In the genomic region with DNA sequence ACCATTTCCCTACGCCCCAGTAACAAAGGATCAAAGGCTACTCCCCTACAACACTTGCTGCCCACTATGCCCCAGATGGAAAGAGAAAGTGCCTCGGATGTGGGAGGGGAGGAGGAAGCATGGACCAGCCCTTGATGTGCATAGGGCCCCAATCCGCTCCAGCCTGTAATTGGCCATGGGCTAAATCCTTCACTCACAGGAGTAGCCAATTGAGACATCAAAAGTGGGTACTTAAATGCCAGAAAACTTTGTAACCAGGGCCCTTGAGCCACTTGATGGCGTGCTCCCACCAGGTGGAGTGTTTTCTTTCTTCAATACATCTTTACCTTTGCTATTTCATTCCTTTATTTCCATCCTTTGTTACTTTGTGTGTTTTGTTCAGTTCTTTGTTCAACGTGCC, we compare ENCODE assay signal across 1 cellular context.
TF ChIP-seq lines count a peak whose summit lies in the region.

No MANE protein-coding gene starts in this region.

TF ChIP-seq in HCT116, 20 proteins besides CTCF, POLR2A, EP300 and RAD21 (continued from another document):
- TF ChIP-seq, protein P1, sequence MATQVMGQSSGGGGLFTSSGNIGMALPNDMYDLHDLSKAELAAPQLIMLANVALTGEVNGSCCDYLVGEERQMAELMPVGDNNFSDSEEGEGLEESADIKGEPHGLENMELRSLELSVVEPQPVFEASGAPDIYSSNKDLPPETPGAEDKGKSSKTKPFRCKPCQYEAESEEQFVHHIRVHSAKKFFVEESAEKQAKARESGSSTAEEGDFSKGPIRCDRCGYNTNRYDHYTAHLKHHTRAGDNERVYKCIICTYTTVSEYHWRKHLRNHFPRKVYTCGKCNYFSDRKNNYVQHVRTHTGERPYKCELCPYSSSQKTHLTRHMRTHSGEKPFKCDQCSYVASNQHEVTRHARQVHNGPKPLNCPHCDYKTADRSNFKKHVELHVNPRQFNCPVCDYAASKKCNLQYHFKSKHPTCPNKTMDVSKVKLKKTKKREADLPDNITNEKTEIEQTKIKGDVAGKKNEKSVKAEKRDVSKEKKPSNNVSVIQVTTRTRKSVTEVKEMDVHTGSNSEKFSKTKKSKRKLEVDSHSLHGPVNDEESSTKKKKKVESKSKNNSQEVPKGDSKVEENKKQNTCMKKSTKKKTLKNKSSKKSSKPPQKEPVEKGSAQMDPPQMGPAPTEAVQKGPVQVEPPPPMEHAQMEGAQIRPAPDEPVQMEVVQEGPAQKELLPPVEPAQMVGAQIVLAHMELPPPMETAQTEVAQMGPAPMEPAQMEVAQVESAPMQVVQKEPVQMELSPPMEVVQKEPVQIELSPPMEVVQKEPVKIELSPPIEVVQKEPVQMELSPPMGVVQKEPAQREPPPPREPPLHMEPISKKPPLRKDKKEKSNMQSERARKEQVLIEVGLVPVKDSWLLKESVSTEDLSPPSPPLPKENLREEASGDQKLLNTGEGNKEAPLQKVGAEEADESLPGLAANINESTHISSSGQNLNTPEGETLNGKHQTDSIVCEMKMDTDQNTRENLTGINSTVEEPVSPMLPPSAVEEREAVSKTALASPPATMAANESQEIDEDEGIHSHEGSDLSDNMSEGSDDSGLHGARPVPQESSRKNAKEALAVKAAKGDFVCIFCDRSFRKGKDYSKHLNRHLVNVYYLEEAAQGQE (IDR thresholded peaks at IDR 0.05; ENCODE audit: low read depth): no peak
- TF ChIP-seq YY1 (IDR thresholded peaks at IDR 0.05; ENCODE audit: extremely low read depth, insufficient replicate concordance, low read depth, low read length): no peak
- TF ChIP-seq ATF3 (IDR thresholded peaks at IDR 0.05): no peak
- no peak for TF ChIP-seq EZH2phosphoT487 (IDR thresholded peaks at IDR 0.05; ENCODE audit: borderline replicate concordance)
- no peak for TF ChIP-seq SRF (IDR thresholded peaks at IDR 0.05; ENCODE audit: low read depth)
- no peak for TF ChIP-seq CEBPB (IDR thresholded peaks at IDR 0.05; ENCODE audit: low read depth)
- no peak for TF ChIP-seq MAX (IDR thresholded peaks at IDR 0.05)
- TF ChIP-seq SIN3A (IDR thresholded peaks at IDR 0.05; ENCODE audit: low read depth): no peak
- no peak for TF ChIP-seq ELF1 (IDR thresholded peaks at IDR 0.05; ENCODE audit: borderline replicate concordance, low read depth)
- no peak for TF ChIP-seq ZNF274 (IDR thresholded peaks at IDR 0.05; ENCODE audit: low read depth, low read length)
